ENCODE assay signal across 8 cellular contexts in the genomic region with DNA sequence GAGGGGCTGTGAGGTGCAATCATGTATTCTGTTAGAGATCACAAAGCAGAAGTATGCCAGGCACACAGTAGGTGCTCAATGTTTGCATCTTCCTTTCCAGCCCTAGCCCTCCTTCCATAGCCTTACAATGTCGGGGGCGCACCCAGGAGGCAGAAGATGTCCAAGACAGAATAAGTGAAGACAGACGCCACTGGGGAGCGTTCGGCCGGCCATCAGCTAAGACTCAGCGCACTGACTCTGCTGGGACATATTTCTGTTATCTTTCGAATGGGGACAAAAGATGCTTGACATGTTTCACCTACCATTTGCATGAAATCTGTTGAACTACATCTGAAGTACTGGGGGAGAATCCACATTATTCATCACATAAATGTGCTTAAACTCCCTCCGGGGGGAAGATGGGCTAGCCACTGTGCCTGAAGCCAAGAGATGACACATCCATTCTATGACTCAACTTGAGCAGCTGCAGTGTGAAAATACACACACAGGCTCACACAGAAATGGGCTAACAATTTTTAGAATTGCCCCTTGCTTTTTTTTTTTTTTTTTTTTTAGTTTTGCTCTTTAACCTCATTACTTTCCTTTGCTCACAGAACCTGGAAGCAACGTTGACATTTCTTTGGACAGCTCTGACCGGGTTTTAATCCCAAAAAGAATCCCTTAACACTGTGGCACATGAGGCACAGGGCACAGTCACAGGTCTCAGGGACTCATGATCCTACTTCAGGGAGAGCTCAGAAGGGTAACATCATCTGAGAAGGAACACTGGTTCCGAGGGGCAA. TPM values are rescaled to one million over a fixed set of nuclear protein-coding genes. Genes with fewer than 3 reads are reported as not detected.
DNase-seq lines count a peak whose midpoint lies in the region; ATAC-seq and TF ChIP-seq lines count a peak whose summit lies in the region.

No MANE protein-coding gene starts in this region.

- no peaks in the 10 kb centered on the region for H3K4me1 ChIP-seq in spleen

- peaks cover 0 to 2% (median 0%) of the 10 kb centered on the region in 8 donors for H3K9me3 ChIP-seq in spleen

- H3K27me3 ChIP-seq in spleen (replicated peaks in 1 of 7) = peaks cover 0 to 5% (median 0%) of the 10 kb centered on the region in 7 donors

- H3K36me3 Mint-ChIP-seq in activated T-helper 17 cell treated with anti-CD3 and anti-CD28 coated beads, Interleukin-2, amount 50 U/mL, for 72 hours (ENCODE audit: low read depth) = peaks cover 75% of the 10 kb centered on the region

- no peaks in the 10 kb centered on the region for H3K9me3 Mint-ChIP-seq in activated T-helper 17 cell treated with anti-CD3 and anti-CD28 coated beads, Interleukin-2, amount 50 U/mL, for 72 hours

- no peak overlapping the region for H3K27ac ChIP-seq in spleen

- DNase-seq in 8988T (peak; percentile 28), left ventricle myocardium superior (no peak), retina (no peak), NCI-H345 (lab: John Stamatoyannopoulos, UW) (no peak), spleen (no peak)

- H3K36me3 ChIP-seq in spleen = no peaks in the 10 kb centered on the region

- no peak for TF ChIP-seq CTCF in spleen (IDR thresholded peaks at IDR 0.05 in 8 of 11, conservative IDR thresholded peaks at IDR 0.05 in 3 of 11)

- ATAC-seq in GM18867 (IDR thresholded peaks at IDR 0.05; ENCODE audit: unreplicated experiment) = peak; percentile 50
- ATAC-seq in activated T-helper 17 cell treated with anti-CD3 and anti-CD28 coated beads, Interleukin-2, amount 50 U/mL, for 72 hours (replicated peaks) = peak; percentile 78
- peak; percentile 93 for ATAC-seq in left ventricle myocardium superior
- no peak for ATAC-seq in GM21526 (IDR thresholded peaks at IDR 0.05; ENCODE audit: low FRiP score, unreplicated experiment)

- peaks cover 36% of the 10 kb centered on the region for H3K4me1 Mint-ChIP-seq in activated T-helper 17 cell treated with anti-CD3 and anti-CD28 coated beads, Interleukin-2, amount 50 U/mL, for 72 hours

- no peak for TF ChIP-seq POLR2A in spleen (IDR thresholded peaks at IDR 0.05)

- WGBS in spleen, 5 donors = 81 to 95% (median 89%) methylated on average over 12 of the region's 12 CpGs

- intact Hi-C loops in left ventricle myocardium superior (cut with micrococcal nuclease) (no loop called here), spleen (cut with DNase I; ENCODE audit: low total_unique reads) (no loop called here)

- H3K4me3 ChIP-seq in spleen = no peak overlapping the region

- H3K27ac Mint-ChIP-seq in activated T-helper 17 cell treated with anti-CD3 and anti-CD28 coated beads, Interleukin-2, amount 50 U/mL, for 72 hours = peak overlapping the region; percentile 11

- H3K27me3 Mint-ChIP-seq in activated T-helper 17 cell treated with anti-CD3 and anti-CD28 coated beads, Interleukin-2, amount 50 U/mL, for 72 hours = no peaks in the 10 kb centered on the region

- H3K4me3 Mint-ChIP-seq in activated T-helper 17 cell treated with anti-CD3 and anti-CD28 coated beads, Interleukin-2, amount 50 U/mL, for 72 hours = peak overlapping the region; percentile 23

RNA-seq across cellular contexts. Expression of a gene that starts 7.9 kb away (rescaled TPM):
- total RNA-seq in activated T-helper 17 cell treated with anti-CD3 and anti-CD28 coated beads, Interleukin-2, amount 50 U/mL, for 72 hours = 10 to 100 TPM; 23.4 to 63.4 TPM
- total RNA-seq in left ventricle myocardium superior (1.8 TPM), spleen (10 to 100 TPM; 13.3 to 35.0 (median 21.6) TPM)
- 1 to 10 TPM; 1.9 to 3.3 (median 2.1) TPM for polyA plus RNA-seq in spleen
